Comparison of ENCODE assay signal across 8 cellular contexts in the genomic region with DNA sequence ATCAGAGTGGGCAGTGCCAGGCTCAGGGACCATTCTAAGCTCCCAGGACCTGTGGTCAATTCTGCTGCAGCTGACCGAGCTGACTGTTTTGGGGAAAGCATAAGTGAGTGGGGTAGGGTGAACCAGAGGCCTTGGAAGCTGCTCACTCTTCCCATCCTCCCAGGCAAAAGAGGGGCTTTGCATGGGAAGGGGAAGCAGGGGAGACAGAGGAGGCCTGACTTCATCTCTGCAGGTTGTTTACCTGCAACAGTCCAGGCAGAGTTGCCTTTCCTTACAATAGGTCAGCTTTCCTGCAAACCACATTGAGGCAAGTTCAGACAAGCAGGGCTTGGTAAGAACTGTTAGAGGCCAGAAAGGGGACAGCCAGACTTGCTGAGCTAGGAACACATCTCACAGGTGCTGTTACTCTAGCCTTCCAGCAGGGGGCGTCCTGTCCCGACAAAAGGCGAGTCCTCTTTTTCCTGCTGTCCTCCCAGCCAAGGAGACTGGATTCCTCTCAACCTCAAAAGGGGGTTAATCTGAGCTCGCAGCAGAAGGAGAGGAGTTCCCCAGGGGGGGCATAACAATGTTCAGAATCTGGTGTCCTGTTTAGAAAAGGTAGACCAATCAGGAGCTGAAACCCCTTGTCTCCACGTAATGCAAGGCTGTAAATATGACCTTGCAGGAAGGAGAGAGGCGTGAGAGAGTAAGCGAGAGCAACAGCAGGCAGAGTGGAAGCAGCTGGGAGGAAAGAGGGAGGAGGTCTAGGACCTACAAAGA. TPM values are rescaled to one million over a fixed set of nuclear protein-coding genes. Genes with fewer than 3 reads are reported as not detected.
DNase-seq lines count a peak whose midpoint lies in the region; ATAC-seq and TF ChIP-seq lines count a peak whose summit lies in the region.

No MANE protein-coding gene starts in this region.

- DNase-seq in D341Med (ENCODE audit: low spot score) (peak; percentile 86), NCI-H1105 (lab: John Stamatoyannopoulos, UW) (peak; percentile 55), T-helper 2 cell (peak; percentile 38 to 64 (median 52)), ascending aorta (ENCODE audit: low spot score in 2 of 2) (peak in 1 of 2 donors; percentile 74), right cardiac atrium (peak; percentile 68 to 83 (median 79)), retina (peak; percentile 84), aorta (peak; percentile 71 to 91)

- peak; percentile 63 to 90 (median 88) for TF ChIP-seq CTCF in ascending aorta (IDR thresholded peaks at IDR 0.05)

- peak overlapping the region in 1 of 2 donors; percentile 47 for H3K4me3 ChIP-seq in ascending aorta
- no peak overlapping the region for H3K4me3 ChIP-seq in right cardiac atrium (ENCODE audit: low read length)
- no peak overlapping the region for H3K4me3 ChIP-seq in aorta (ENCODE audit: low read length in 2 of 2)

- WGBS in right cardiac atrium: 8% methylated on average over 8 of the region's 8 CpGs
- WGBS in aorta, 2 donors: 12% methylated on average over 8 of the region's 8 CpGs

- H3K27me3 ChIP-seq in ascending aorta (no peaks in the 10 kb centered on the region), right cardiac atrium (ENCODE audit: control insufficient read depth, insufficient read depth) (no peaks in the 10 kb centered on the region), aorta (ENCODE audit: control insufficient read depth in 1 of 2, insufficient read depth in 2 of 2, low read length in 1 of 2) (no peaks in the 10 kb centered on the region)

- H3K27ac ChIP-seq in ascending aorta (no peak overlapping the region), right cardiac atrium (ENCODE audit: low read length) (peak overlapping the region; percentile 10), aorta (ENCODE audit: low read depth in 1 of 2, low read length in 2 of 2) (no peak overlapping the region)

- H3K9me3 ChIP-seq in ascending aorta (no peaks in the 10 kb centered on the region), right cardiac atrium (ENCODE audit: control insufficient read depth, low read length) (no peaks in the 10 kb centered on the region), aorta (ENCODE audit: control insufficient read depth, low read length) (no peaks in the 10 kb centered on the region)

- intact Hi-C loops in ascending aorta (cut with DNase I) (loop anchor here (10.0 kb wide), 1 partner anchor 303 kb away; no protein-coding TSS in a partner anchor), right cardiac atrium (cut with DNase I) (loop anchor here (2.0 to 10.0 kb wide), 3 partner anchors 293 to 297 kb away; no protein-coding TSS in a partner anchor), aorta (cut with DNase I) (loop anchor here (5.0 to 10.0 kb wide), 2 partner anchors 283 to 295 kb away; no protein-coding TSS in a partner anchor)

- H3K4me1 ChIP-seq in ascending aorta: no peaks in the 10 kb centered on the region
- peaks cover 2% of the 10 kb centered on the region for H3K4me1 ChIP-seq in right cardiac atrium (ENCODE audit: control insufficient read depth, insufficient read depth, low read length)
- no peaks in the 10 kb centered on the region for H3K4me1 ChIP-seq in aorta (ENCODE audit: control insufficient read depth in 1 of 2, insufficient read depth in 2 of 2, low read length in 2 of 2)

- peak; percentile 79 for ATAC-seq in GM21825 (IDR thresholded peaks at IDR 0.05; ENCODE audit: unreplicated experiment)
- ATAC-seq in right cardiac atrium: peak; percentile 92
- peak; percentile 86 for ATAC-seq in aorta (ENCODE audit: low FRiP score)

- H3K36me3 ChIP-seq in ascending aorta (no peaks in the 10 kb centered on the region), aorta (ENCODE audit: control insufficient read depth in 1 of 2, insufficient read depth in 2 of 2, low read length in 1 of 2) (no peaks in the 10 kb centered on the region)

RNA-seq across cellular contexts. Expression of a gene that starts 4.3 kb away (rescaled TPM):
- not detected for total RNA-seq in ascending aorta
- total RNA-seq in right cardiac atrium: not detected
- polyA plus RNA-seq in right cardiac atrium: not detected
- total RNA-seq in aorta: not detected
- polyA plus RNA-seq in aorta: under 1 TPM in 1 of 2 donors, not detected in 1; 0.18 TPM

RNA-seq across cellular contexts. Expression of a gene that starts 53.3 kb away (rescaled TPM):
- total RNA-seq in ascending aorta (4.7 TPM), right cardiac atrium (under 1 TPM; 0.11 to 0.38 (median 0.27) TPM), aorta (1 to 10 TPM; 1.5 to 1.7 TPM)
- polyA plus RNA-seq in right cardiac atrium (0.23 TPM), aorta (under 1 TPM in 1 of 2 donors, not detected in 1; 0.23 TPM)
